In genomic region chr5:170132642-170133448, GRCh38 we compare ENCODE assay signal across 13 cellular contexts. TPM values are rescaled to one million over a fixed set of nuclear protein-coding genes. Genes with fewer than 3 reads are reported as not detected.
DNase-seq lines count a peak whose midpoint lies in the region; ATAC-seq, FAIRE-seq and TF ChIP-seq lines count a peak whose summit lies in the region.
"Had no signal": no experiment of that assay in that cellular context is flagged by ENCODE, and none has a peak within 500 bp of the region (broad histone marks: within the 10 kb centered on the region; RNA-seq: fewer than 3 reads in every experiment).

No MANE protein-coding gene starts in this region.

- H3K36me3 Mint-ChIP-seq in activated CD4-positive, alpha-beta memory T cell treated with anti-CD3 and anti-CD28 coated beads, Interleukin-2, amount 10 ng/mL, durations not matched to agents 7 days and 5 days (ENCODE audit: low read depth): no peaks in the 10 kb centered on the region
- no peaks in the 10 kb centered on the region for H3K36me3 Mint-ChIP-seq in activated CD4-positive, alpha-beta memory T cell treated with anti-CD3 and anti-CD28 coated beads for 36 hours
- H3K36me3 Mint-ChIP-seq: natural killer cell had no signal

- H3K4me3 ChIP-seq in fibroblast of pulmonary artery (replicated peaks; ENCODE audit: low read depth, low read length): no peak overlapping the region

- ATAC-seq in SK-N-SH treated with all-trans-retinoic acid at 6 μM for 48 hours (peak; percentile 98), left cardiac atrium (no peak)
- ATAC-seq: natural killer cell; stimulated activated naive CD8-positive, alpha-beta T cell treated with anti-CD3 and anti-CD28 coated beads, Interleukin-15, amount 100 ng/mL, for 72 hours had no signal

- H3K9me3 Mint-ChIP-seq in activated CD4-positive, alpha-beta memory T cell treated with anti-CD3 and anti-CD28 coated beads, Interleukin-2, amount 10 ng/mL, durations not matched to agents 7 days and 5 days: no peaks in the 10 kb centered on the region
- no peaks in the 10 kb centered on the region for H3K9me3 Mint-ChIP-seq in activated CD4-positive, alpha-beta memory T cell treated with anti-CD3 and anti-CD28 coated beads for 36 hours
- H3K9me3 Mint-ChIP-seq: natural killer cell; stimulated activated naive CD8-positive, alpha-beta T cell treated with anti-CD3 and anti-CD28 coated beads, Interleukin-15, amount 100 ng/mL, for 72 hours had no signal

- no peaks in the 10 kb centered on the region for H3K4me1 Mint-ChIP-seq in activated CD4-positive, alpha-beta memory T cell treated with anti-CD3 and anti-CD28 coated beads, Interleukin-2, amount 10 ng/mL, durations not matched to agents 7 days and 5 days
- H3K4me1 Mint-ChIP-seq in activated CD4-positive, alpha-beta memory T cell treated with anti-CD3 and anti-CD28 coated beads for 36 hours (ENCODE audit: low read depth): no peaks in the 10 kb centered on the region
- H3K4me1 Mint-ChIP-seq: natural killer cell; stimulated activated naive CD8-positive, alpha-beta T cell treated with anti-CD3 and anti-CD28 coated beads, Interleukin-15, amount 100 ng/mL, for 72 hours had no signal

- no peak for FAIRE-seq in GM12891 (lab: Jason Lieb, UNC)

- peak overlapping the region; percentile 45 for H3K27ac ChIP-seq in temporal lobe (ENCODE audit: low read depth, low read length)
- no peak overlapping the region for H3K27ac ChIP-seq in substantia nigra (ENCODE audit: low read depth, low read length, poor library complexity, severe bottlenecking)

- TF ChIP-seq POLR2A in GM12891 (IDR thresholded peaks at IDR 0.05; ENCODE audit: low read depth, low read length): no peak

- no peak for TF ChIP-seq CTCF in fibroblast of pulmonary artery (IDR thresholded peaks at IDR 0.05; ENCODE audit: low read length, missing control alignments)

- H3K4me3 Mint-ChIP-seq in activated CD4-positive, alpha-beta memory T cell treated with anti-CD3 and anti-CD28 coated beads, Interleukin-2, amount 10 ng/mL, durations not matched to agents 7 days and 5 days: no peak overlapping the region
- H3K4me3 Mint-ChIP-seq in activated CD4-positive, alpha-beta memory T cell treated with anti-CD3 and anti-CD28 coated beads for 36 hours: no peak overlapping the region
- H3K4me3 Mint-ChIP-seq: natural killer cell; stimulated activated naive CD8-positive, alpha-beta T cell treated with anti-CD3 and anti-CD28 coated beads, Interleukin-15, amount 100 ng/mL, for 72 hours had no signal

- DNase-seq in activated CD4-positive, alpha-beta memory T cell treated with anti-CD3 and anti-CD28 coated beads, Interleukin-2, amount 10 ng/mL, durations not matched to agents 7 days and 5 days: peak; percentile 1
- no peak for DNase-seq in activated CD4-positive, alpha-beta memory T cell treated with anti-CD3 and anti-CD28 coated beads for 36 hours
- peak; percentile 65 for DNase-seq in fibroblast of pulmonary artery (ENCODE audit: low read depth)
- no peak for DNase-seq in substantia nigra (lab: John Stamatoyannopoulos, UW)
- DNase-seq in GM12891 (ENCODE audit: insufficient read length, low spot score): no peak
- no peak for DNase-seq in left cardiac atrium
- DNase-seq: 8988T; natural killer cell; NCI-H1105 treated with DMSO at 0.1 percent for 48 hours; stimulated activated CD4-positive, alpha-beta T cell treated with anti-CD3 and anti-CD28 coated beads, Interleukin-2, amount 100 ng/mL, for 24 hours; stimulated activated naive CD8-positive, alpha-beta T cell treated with anti-CD3 and anti-CD28 coated beads, Interleukin-15, amount 100 ng/mL, for 72 hours had no signal

- no peak overlapping the region for H3K27ac Mint-ChIP-seq in activated CD4-positive, alpha-beta memory T cell treated with anti-CD3 and anti-CD28 coated beads, Interleukin-2, amount 10 ng/mL, durations not matched to agents 7 days and 5 days
- no peak overlapping the region for H3K27ac Mint-ChIP-seq in activated CD4-positive, alpha-beta memory T cell treated with anti-CD3 and anti-CD28 coated beads for 36 hours
- H3K27ac Mint-ChIP-seq: natural killer cell; stimulated activated naive CD8-positive, alpha-beta T cell treated with anti-CD3 and anti-CD28 coated beads, Interleukin-15, amount 100 ng/mL, for 72 hours had no signal

- peaks cover 53% of the 10 kb centered on the region for H3K27me3 Mint-ChIP-seq in activated CD4-positive, alpha-beta memory T cell treated with anti-CD3 and anti-CD28 coated beads, Interleukin-2, amount 10 ng/mL, durations not matched to agents 7 days and 5 days
- peaks cover 13% of the 10 kb centered on the region for H3K27me3 Mint-ChIP-seq in activated CD4-positive, alpha-beta memory T cell treated with anti-CD3 and anti-CD28 coated beads for 36 hours

- intact Hi-C loops in activated CD4-positive, alpha-beta memory T cell treated with anti-CD3 and anti-CD28 coated beads for 36 hours (cut with micrococcal nuclease): no loop called here
- intact Hi-C loops in left cardiac atrium (cut with DNase I): no loop called here

- POLR2A ChIA-PET in activated CD4-positive, alpha-beta memory T cell treated with anti-CD3 and anti-CD28 coated beads, Interleukin-2, amount 10 ng/mL, durations not matched to agents 7 days and 5 days (lab: Charles Lee): no interaction called here
- POLR2A ChIA-PET in activated CD4-positive, alpha-beta memory T cell treated with anti-CD3 and anti-CD28 coated beads for 36 hours (lab: Charles Lee): no interaction called here

- CTCF ChIA-PET in activated CD4-positive, alpha-beta memory T cell treated with anti-CD3 and anti-CD28 coated beads, Interleukin-2, amount 10 ng/mL, durations not matched to agents 7 days and 5 days (lab: Charles Lee): interaction anchor here (0.9 to 1.8 kb wide), 2 partner anchors 36 to 51 kb away, joined by 3 to 5 read pairs; no protein-coding TSS in a partner anchor
- CTCF ChIA-PET in activated CD4-positive, alpha-beta memory T cell treated with anti-CD3 and anti-CD28 coated beads for 36 hours (lab: Charles Lee): interaction anchor here (1.5 kb wide), 1 partner anchor 50 kb away, joined by 7 read pairs; no protein-coding TSS in a partner anchor

TF ChIP-seq in SK-N-SH treated with all-trans-retinoic acid at 6 μM for 48 hours, 23 proteins besides CTCF, POLR2A, EP300 and RAD21 (continues in another document):
- TF ChIP-seq POU6F1 (CRISPR knock-in tag; IDR thresholded peaks at IDR 0.05; ENCODE audit: borderline replicate concordance, low read depth) (no peak), CSDC2 (CRISPR knock-in tag; IDR thresholded peaks at IDR 0.05) (no peak), SNAI2 (CRISPR knock-in tag; IDR thresholded peaks at IDR 0.05) (peak; percentile 62; the same call in 1 of the 2 replicates), GLIS3 (CRISPR knock-in tag; IDR thresholded peaks at IDR 0.05) (no peak), ESRRG (CRISPR knock-in tag; IDR thresholded peaks at IDR 0.05) (no peak), ZFP30 (CRISPR knock-in tag; IDR thresholded peaks at IDR 0.05) (no peak), BACH2 (CRISPR knock-in tag; IDR thresholded peaks at IDR 0.05; ENCODE audit: borderline replicate concordance) (no peak), ZNF70 (CRISPR knock-in tag; IDR thresholded peaks at IDR 0.05) (no peak)

TF ChIP-seq in GM12891, 5 proteins besides CTCF, POLR2A, EP300 and RAD21:
- TF ChIP-seq POU2F2 (IDR thresholded peaks at IDR 0.05; ENCODE audit: low read depth, low read length) (no peak), SPI1 (IDR thresholded peaks at IDR 0.05; ENCODE audit: low read depth, low read length) (no peak), PAX5 (IDR thresholded peaks at IDR 0.05; ENCODE audit: insufficient read depth, low read length, severe bottlenecking) (no peak), POLR2AphosphoS5 (IDR thresholded peaks at IDR 0.05; ENCODE audit: low read depth, low read length) (no peak), TAF1 (IDR thresholded peaks at IDR 0.05; ENCODE audit: low read depth, low read length) (no peak)

RNA-seq across cellular contexts. Expression of gene FOXI1, which starts 27.1 kb away (rescaled TPM):
- not detected for total RNA-seq in activated CD4-positive, alpha-beta memory T cell treated with anti-CD3 and anti-CD28 coated beads, Interleukin-2, amount 10 ng/mL, durations not matched to agents 7 days and 5 days
- not detected for total RNA-seq in activated CD4-positive, alpha-beta memory T cell treated with anti-CD3 and anti-CD28 coated beads for 36 hours
- total RNA-seq in temporal lobe (not detected), left cardiac atrium (not detected)
- polyA plus RNA-seq in GM12891 (2012; ENCODE audit: low read depth, missing spikeins): not detected

Comparison
In these comparisons a context has a peak if more than half of its experiments do, and no peak if none do; other contexts are left out.
1. DNase-seq: peak in activated CD4-positive, alpha-beta memory T cell treated with anti-CD3 and anti-CD28 coated beads, Interleukin-2, amount 10 ng/mL, durations not matched to agents 7 days and 5 days (single experiment) and fibroblast of pulmonary artery (single experiment); none in activated CD4-positive, alpha-beta memory T cell treated with anti-CD3 and anti-CD28 coated beads for 36 hours (single experiment), substantia nigra (0 of 49), GM12891 (single experiment) and left cardiac atrium (single experiment).